Comparison of ENCODE assay signal across 7 cellular contexts in genomic region chr1:148263128-148263905, GRCh38.
A peak's percentile ranks its signal among the peaks of the same experiment; 100 is the strongest.
DNase-seq lines count a peak whose midpoint lies in the region; ATAC-seq, FAIRE-seq and TF ChIP-seq lines count a peak whose summit lies in the region.

No MANE protein-coding gene starts in this region.

- H3K9me2 ChIP-seq in OCI-LY1 (ENCODE audit: low read depth, low read length) (no peaks in the 10 kb centered on the region), neural cell (ENCODE audit: insufficient read depth, low read length) (no peaks in the 10 kb centered on the region)

- H3K4me3 Mint-ChIP-seq in activated T-helper 17 cell treated with anti-CD3 and anti-CD28 coated beads, Interleukin-2, amount 50 U/mL, for 72 hours = peak overlapping the region; percentile 92

- peaks cover 12% of the 10 kb centered on the region for H3K36me3 Mint-ChIP-seq in activated T-helper 17 cell treated with anti-CD3 and anti-CD28 coated beads, Interleukin-2, amount 50 U/mL, for 72 hours (ENCODE audit: low read depth)

- H3K9ac ChIP-seq in OCI-LY1 (ENCODE audit: low read length) (peak overlapping the region; percentile 39), neural cell (ENCODE audit: low read length) (peak overlapping the region; percentile 60), subcutaneous abdominal adipose tissue (ENCODE audit: low read length in 5 of 5) (peak overlapping the region; percentile 15 to 78 (median 55))

- H3K4me1 ChIP-seq in OCI-LY1 (ENCODE audit: insufficient read depth, low read length, severe bottlenecking) (peaks cover 13% of the 10 kb centered on the region), subcutaneous abdominal adipose tissue (ENCODE audit: control insufficient read depth in 5 of 5, insufficient read depth in 5 of 5, low read length in 5 of 5) (peaks cover 0 to 15% (median 14%) of the 10 kb centered on the region in 5 donors)

- H3K4me3 ChIP-seq in OCI-LY1 (ENCODE audit: low read depth, low read length, poor library complexity, severe bottlenecking) = peak overlapping the region; percentile 60
- peak overlapping the region; percentile 63 for H3K4me3 ChIP-seq in fibroblast of pulmonary artery (replicated peaks; ENCODE audit: low read depth, low read length)
- peak overlapping the region; percentile 73 for H3K4me3 ChIP-seq in neural cell (ENCODE audit: low read length)
- H3K4me3 ChIP-seq in subcutaneous abdominal adipose tissue (ENCODE audit: low read depth in 1 of 5, low read length in 5 of 5) = peak overlapping the region; percentile 76 to 90 (median 83)

- H3K9me3 Mint-ChIP-seq in activated T-helper 17 cell treated with anti-CD3 and anti-CD28 coated beads, Interleukin-2, amount 50 U/mL, for 72 hours = no peaks in the 10 kb centered on the region

- no peaks in the 10 kb centered on the region for H3K27me3 Mint-ChIP-seq in activated T-helper 17 cell treated with anti-CD3 and anti-CD28 coated beads, Interleukin-2, amount 50 U/mL, for 72 hours

- TF ChIP-seq CTCF in OCI-LY1 (IDR thresholded peaks at IDR 0.05; ENCODE audit: low read length) (no peak), fibroblast of pulmonary artery (IDR thresholded peaks at IDR 0.05; ENCODE audit: low read length, missing control alignments) (no peak), neural cell (IDR thresholded peaks at IDR 0.05; ENCODE audit: poor library complexity, severe bottlenecking) (no peak)

- no peak for TF ChIP-seq EP300 in neural cell (conservative IDR thresholded peaks at IDR 0.05; ENCODE audit: poor library complexity, severe bottlenecking)

- no peaks in the 10 kb centered on the region for H3F3A ChIP-seq in OCI-LY1 (ENCODE audit: insufficient read depth, low read length)
- H3F3A ChIP-seq in neural cell (ENCODE audit: insufficient read depth, low read length, poor library complexity, severe bottlenecking) = no peaks in the 10 kb centered on the region

- FAIRE-seq in GM18507 (lab: Jason Lieb, UNC) = no peak

- no peaks in the 10 kb centered on the region for H3K79me2 ChIP-seq in OCI-LY1 (ENCODE audit: insufficient read depth, low read length)
- no peaks in the 10 kb centered on the region for H3K79me2 ChIP-seq in neural cell (replicated peaks; ENCODE audit: insufficient read depth, low read length)

- H3K27ac ChIP-seq in OCI-LY1 (ENCODE audit: low read depth, low read length, poor library complexity, severe bottlenecking) (no peak overlapping the region), neural cell (ENCODE audit: low read length) (no peak overlapping the region), subcutaneous abdominal adipose tissue (ENCODE audit: low read depth, low read length) (peak overlapping the region; percentile 37)

- peaks cover 22% of the 10 kb centered on the region for H3K4me1 Mint-ChIP-seq in activated T-helper 17 cell treated with anti-CD3 and anti-CD28 coated beads, Interleukin-2, amount 50 U/mL, for 72 hours

- H4K20me1 ChIP-seq in OCI-LY1 (ENCODE audit: insufficient read depth, low read length) (no peaks in the 10 kb centered on the region), neural cell (ENCODE audit: insufficient read depth) (no peaks in the 10 kb centered on the region)

- peak; percentile 65 for ATAC-seq in HG03066 (IDR thresholded peaks at IDR 0.05; ENCODE audit: low read depth, unreplicated experiment)
- peak; percentile 87 for ATAC-seq in activated T-helper 17 cell treated with anti-CD3 and anti-CD28 coated beads, Interleukin-2, amount 50 U/mL, for 72 hours (replicated peaks)

- peak; percentile 26 for DNase-seq in GM18507 (ENCODE audit: extremely low spot score, insufficient read length, low read depth)
- peak; percentile 83 for DNase-seq in fibroblast of pulmonary artery (ENCODE audit: low read depth)

- no peaks in the 10 kb centered on the region for H3K27me3 ChIP-seq in OCI-LY1 (ENCODE audit: insufficient read depth, low read length)
- H3K27me3 ChIP-seq in neural cell (ENCODE audit: insufficient read depth, low read depth, low read length) = peaks cover 31% of the 10 kb centered on the region
- no peaks in the 10 kb centered on the region for H3K27me3 ChIP-seq in subcutaneous abdominal adipose tissue (ENCODE audit: control insufficient read depth in 5 of 5, insufficient read depth in 4 of 5, low read length in 5 of 5)

- no peak for TF ChIP-seq RAD21 in neural cell (conservative IDR thresholded peaks at IDR 0.05)

- H3K36me3 ChIP-seq in OCI-LY1 (ENCODE audit: insufficient read depth, low read length) (no peaks in the 10 kb centered on the region), neural cell (ENCODE audit: insufficient read depth, low read length) (no peaks in the 10 kb centered on the region), subcutaneous abdominal adipose tissue (ENCODE audit: control insufficient read depth in 5 of 5, insufficient read depth in 5 of 5, low read length in 5 of 5) (no peaks in the 10 kb centered on the region)

- peak overlapping the region; percentile 95 for H3K27ac Mint-ChIP-seq in activated T-helper 17 cell treated with anti-CD3 and anti-CD28 coated beads, Interleukin-2, amount 50 U/mL, for 72 hours

- H3K9me3 ChIP-seq in OCI-LY1 (ENCODE audit: low read length) = no peaks in the 10 kb centered on the region
- H3K9me3 ChIP-seq in neural cell (ENCODE audit: low read length) = no peaks in the 10 kb centered on the region
- H3K9me3 ChIP-seq in subcutaneous abdominal adipose tissue (ENCODE audit: control insufficient read depth in 5 of 5, low read length in 5 of 5) = peaks cover 0 to 2% (median 0%) of the 10 kb centered on the region in 5 donors

- H3K4me2 ChIP-seq in OCI-LY1 (ENCODE audit: low read length) = peak overlapping the region; percentile 91
- peak overlapping the region; percentile 91 for H3K4me2 ChIP-seq in neural cell (ENCODE audit: low read length)

- H2AFZ ChIP-seq in OCI-LY1 (ENCODE audit: low read length) (peak overlapping the region; percentile 30; the same call in 1 of the 2 replicates), neural cell (ENCODE audit: low read depth, low read length) (peak overlapping the region; percentile 40)

TF ChIP-seq in neural cell, 6 proteins besides CTCF, POLR2A, EP300 and RAD21:
- no peak for TF ChIP-seq EZH2 (IDR thresholded peaks at IDR 0.05; ENCODE audit: borderline replicate concordance, insufficient read depth, low read length, poor library complexity, severe bottlenecking)
- TF ChIP-seq MXI1 (conservative IDR thresholded peaks at IDR 0.05; ENCODE audit: poor library complexity, severe bottlenecking) = peak; percentile 12
- TF ChIP-seq TAF1 (IDR thresholded peaks at IDR 0.05; ENCODE audit: low read depth) = no peak
- TF ChIP-seq POLR2AphosphoS5 (IDR thresholded peaks at IDR 0.05) = peak; percentile 78
- TF ChIP-seq SMC3 (conservative IDR thresholded peaks at IDR 0.05; ENCODE audit: poor library complexity) = no peak
- TF ChIP-seq, protein P1, sequence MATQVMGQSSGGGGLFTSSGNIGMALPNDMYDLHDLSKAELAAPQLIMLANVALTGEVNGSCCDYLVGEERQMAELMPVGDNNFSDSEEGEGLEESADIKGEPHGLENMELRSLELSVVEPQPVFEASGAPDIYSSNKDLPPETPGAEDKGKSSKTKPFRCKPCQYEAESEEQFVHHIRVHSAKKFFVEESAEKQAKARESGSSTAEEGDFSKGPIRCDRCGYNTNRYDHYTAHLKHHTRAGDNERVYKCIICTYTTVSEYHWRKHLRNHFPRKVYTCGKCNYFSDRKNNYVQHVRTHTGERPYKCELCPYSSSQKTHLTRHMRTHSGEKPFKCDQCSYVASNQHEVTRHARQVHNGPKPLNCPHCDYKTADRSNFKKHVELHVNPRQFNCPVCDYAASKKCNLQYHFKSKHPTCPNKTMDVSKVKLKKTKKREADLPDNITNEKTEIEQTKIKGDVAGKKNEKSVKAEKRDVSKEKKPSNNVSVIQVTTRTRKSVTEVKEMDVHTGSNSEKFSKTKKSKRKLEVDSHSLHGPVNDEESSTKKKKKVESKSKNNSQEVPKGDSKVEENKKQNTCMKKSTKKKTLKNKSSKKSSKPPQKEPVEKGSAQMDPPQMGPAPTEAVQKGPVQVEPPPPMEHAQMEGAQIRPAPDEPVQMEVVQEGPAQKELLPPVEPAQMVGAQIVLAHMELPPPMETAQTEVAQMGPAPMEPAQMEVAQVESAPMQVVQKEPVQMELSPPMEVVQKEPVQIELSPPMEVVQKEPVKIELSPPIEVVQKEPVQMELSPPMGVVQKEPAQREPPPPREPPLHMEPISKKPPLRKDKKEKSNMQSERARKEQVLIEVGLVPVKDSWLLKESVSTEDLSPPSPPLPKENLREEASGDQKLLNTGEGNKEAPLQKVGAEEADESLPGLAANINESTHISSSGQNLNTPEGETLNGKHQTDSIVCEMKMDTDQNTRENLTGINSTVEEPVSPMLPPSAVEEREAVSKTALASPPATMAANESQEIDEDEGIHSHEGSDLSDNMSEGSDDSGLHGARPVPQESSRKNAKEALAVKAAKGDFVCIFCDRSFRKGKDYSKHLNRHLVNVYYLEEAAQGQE (IDR thresholded peaks at IDR 0.05; ENCODE audit: borderline replicate concordance) = peak; percentile 88
